ENCODE assay signal across 33 cellular contexts in genomic region chr20:38324159-38324558, GRCh38. TPM values are rescaled to one million over a fixed set of nuclear protein-coding genes. Genes with fewer than 3 reads are reported as not detected.
"Had no signal": no experiment of that assay in that cellular context is flagged by ENCODE, and none has a peak within 500 bp of the region (broad histone marks: within the 10 kb centered on the region; RNA-seq: fewer than 3 reads in every experiment).

No MANE protein-coding gene starts in this region.

- H3K4me3 ChIP-seq: esophagus squamous epithelium, gastrocnemius medialis, heart right ventricle, left lung, lower lobe of right lung, mucosa of descending colon had no signal

- H3K27ac ChIP-seq: epithelial cell of prostate, esophagus squamous epithelium, gastrocnemius medialis, heart right ventricle, left lung, lower lobe of right lung had no signal

- H3K36me3 ChIP-seq: esophagus squamous epithelium, gastrocnemius medialis, heart right ventricle, lower lobe of right lung had no signal

- H3K4me3 Mint-ChIP-seq: dendritic cell treated with granulocyte-macrophage colony-stimulating factor and Interleukin-4, amounts not matched to agents 40 ng/mL and 50 ng/mL, for 4 days; effector memory CD8-positive, alpha-beta T cell; endodermal cell; mesothelial cell of epicardium; naive B cell; naive thymus-derived CD8-positive, alpha-beta T cell had no signal

- H3K27me3 ChIP-seq: gastrocnemius medialis had no signal

- ATAC-seq: effector memory CD8-positive, alpha-beta T cell; esophagus mucosa; gastrocnemius medialis; heart right ventricle; left cardiac atrium; left lung; left ventricle myocardium superior; lower lobe of right lung; mucosa of descending colon; naive thymus-derived CD8-positive, alpha-beta T cell had no signal

- H3K9me3 ChIP-seq: esophagus squamous epithelium, gastrocnemius medialis, left lung, lower lobe of right lung, mucosa of descending colon had no signal

- H3K36me3 Mint-ChIP-seq: mesothelial cell of epicardium; naive thymus-derived CD8-positive, alpha-beta T cell had no signal

- H3K9me3 Mint-ChIP-seq: effector memory CD8-positive, alpha-beta T cell; endodermal cell; mesothelial cell of epicardium had no signal

- H3K4me1 Mint-ChIP-seq: endodermal cell; mesothelial cell of epicardium; naive thymus-derived CD8-positive, alpha-beta T cell had no signal

- DNase-seq: cortex of kidney; effector CD8-positive, alpha-beta T cell; effector memory CD8-positive, alpha-beta T cell; endodermal cell; erythroblast; esophagus squamous epithelium; foreskin fibroblast; foreskin melanocyte; gastrocnemius medialis; glutamatergic neuron; head of caudate nucleus; heart right ventricle; hippocampal formation; left cardiac atrium; left lung; left ventricle myocardium superior; lower lobe of right lung; mesenchymal stem cell; mucosa of descending colon; naive B cell; naive thymus-derived CD8-positive, alpha-beta T cell had no signal

- H3K4me1 ChIP-seq: esophagus squamous epithelium, gastrocnemius medialis, heart right ventricle, left lung, lower lobe of right lung had no signal

- H3K27ac Mint-ChIP-seq: dendritic cell treated with granulocyte-macrophage colony-stimulating factor and Interleukin-4, amounts not matched to agents 40 ng/mL and 50 ng/mL, for 4 days; effector memory CD8-positive, alpha-beta T cell; endodermal cell; mesothelial cell of epicardium; naive B cell had no signal

RNA-seq across cellular contexts. Expression of gene BPI, which starts 20.2 kb away (rescaled TPM):
- total RNA-seq: dermis microvascular lymphatic vessel endothelial cell; endodermal cell; esophagus mucosa; gastrocnemius medialis; glomerular endothelial cell; kidney epithelial cell; left cardiac atrium; left ventricle myocardium superior; lower leg skin; lung microvascular endothelial cell; mesenteric fat pad; mesothelial cell of epicardium; myocyte; naive thymus-derived CD8-positive, alpha-beta T cell had no signal
- polyA plus RNA-seq: keratinocyte; naive thymus-derived CD8-positive, alpha-beta T cell had no signal

RNA-seq across cellular contexts. Expression of gene LBP, which starts 22.1 kb away (rescaled TPM):
- total RNA-seq: glomerular endothelial cell; kidney epithelial cell; lower lobe of right lung; mesothelial cell of epicardium; myocyte; naive thymus-derived CD8-positive, alpha-beta T cell had no signal
- polyA plus RNA-seq: keratinocyte; naive thymus-derived CD8-positive, alpha-beta T cell had no signal
